ENCODE assay signal across 8 cellular contexts in genomic region chr20:7980332-7981046, GRCh38. TPM values are rescaled to one million over a fixed set of nuclear protein-coding genes. Genes with fewer than 3 reads are reported as not detected.
DNase-seq lines count a peak whose midpoint lies in the region; ATAC-seq and TF ChIP-seq lines count a peak whose summit lies in the region.

No MANE protein-coding gene starts in this region.

- no peaks in the 10 kb centered on the region for H4K20me1 ChIP-seq in Loucy (ENCODE audit: insufficient read depth, low read length, poor library complexity, severe bottlenecking)

- H3K36me3 Mint-ChIP-seq in activated CD8-positive, alpha-beta memory T cell treated with anti-CD3 and anti-CD28 coated beads, Interleukin-2, amount 10 ng/mL, durations not matched to agents 7 days and 5 days: peaks cover 21% of the 10 kb centered on the region
- H3K36me3 Mint-ChIP-seq in activated T-helper 17 cell treated with anti-CD3 and anti-CD28 coated beads, Interleukin-2, amount 50 U/mL, for 72 hours (ENCODE audit: low read depth): peaks cover 69% of the 10 kb centered on the region

- peaks cover 43% of the 10 kb centered on the region; the same call in 1 of the 2 replicates for H3K36me3 ChIP-seq in Loucy (ENCODE audit: insufficient read depth, low read length)

- no peaks in the 10 kb centered on the region for H3K27me3 ChIP-seq in Loucy (ENCODE audit: insufficient read depth, low read length, poor library complexity, severe bottlenecking)

- peak; percentile 60 for ATAC-seq in activated CD8-positive, alpha-beta memory T cell treated with anti-CD3 and anti-CD28 coated beads, Interleukin-2, amount 10 ng/mL, durations not matched to agents 7 days and 5 days
- peak; percentile 84 for ATAC-seq in GM21723 (IDR thresholded peaks at IDR 0.05; ENCODE audit: unreplicated experiment)
- peak; percentile 82 for ATAC-seq in activated T-helper 17 cell treated with anti-CD3 and anti-CD28 coated beads, Interleukin-2, amount 50 U/mL, for 72 hours (replicated peaks)

- no peaks in the 10 kb centered on the region for H3K79me2 ChIP-seq in Loucy (ENCODE audit: insufficient read depth, low read length)

- no peaks in the 10 kb centered on the region for H3K9me3 Mint-ChIP-seq in activated CD8-positive, alpha-beta memory T cell treated with anti-CD3 and anti-CD28 coated beads, Interleukin-2, amount 10 ng/mL, durations not matched to agents 7 days and 5 days (ENCODE audit: low read depth)
- no peaks in the 10 kb centered on the region for H3K9me3 Mint-ChIP-seq in activated T-helper 17 cell treated with anti-CD3 and anti-CD28 coated beads, Interleukin-2, amount 50 U/mL, for 72 hours

- no peak overlapping the region for H3K9ac ChIP-seq in Loucy (ENCODE audit: low read depth, low read length, poor library complexity, severe bottlenecking)

- peak overlapping the region; percentile 3 for H3K4me2 ChIP-seq in Loucy (ENCODE audit: low read depth, low read length, poor library complexity, severe bottlenecking)

- peaks cover 14% of the 10 kb centered on the region for H3K4me1 ChIP-seq in Loucy (ENCODE audit: insufficient read depth, low read length, poor library complexity, severe bottlenecking)

- H3K4me1 Mint-ChIP-seq in activated CD8-positive, alpha-beta memory T cell treated with anti-CD3 and anti-CD28 coated beads, Interleukin-2, amount 10 ng/mL, durations not matched to agents 7 days and 5 days: peaks cover 13% of the 10 kb centered on the region
- peaks cover 8% of the 10 kb centered on the region for H3K4me1 Mint-ChIP-seq in activated T-helper 17 cell treated with anti-CD3 and anti-CD28 coated beads, Interleukin-2, amount 50 U/mL, for 72 hours

- peak; percentile 74 for TF ChIP-seq CTCF in Loucy (conservative IDR thresholded peaks at IDR 0.05; ENCODE audit: low read length)

- DNase-seq in activated CD8-positive, alpha-beta memory T cell treated with anti-CD3 and anti-CD28 coated beads, Interleukin-2, amount 10 ng/mL, durations not matched to agents 7 days and 5 days: no peak
- no peak for DNase-seq in activated CD8-positive, alpha-beta memory T cell treated with anti-CD3 and anti-CD28 coated beads, Interleukin-2, amount 50 U/mL, for 4 hours
- peak; percentile 43 for DNase-seq in hepatic stellate cell (ENCODE audit: low spot score)
- DNase-seq in stimulated activated CD8-positive, alpha-beta memory T cell treated with anti-CD3 and anti-CD28 coated beads, Interleukin-4, amount 100 ng/mL, for 48 hours: peak; percentile 38
- no peak for DNase-seq in NCI-H2107 treated with DMSO at 0.1 percent for 48 hours (lab: John Stamatoyannopoulos, UW; ENCODE audit: unreplicated experiment)

- H3F3A ChIP-seq in Loucy (ENCODE audit: low read depth): no peaks in the 10 kb centered on the region

- H3K9me2 ChIP-seq in Loucy (replicated peaks; ENCODE audit: low read depth, low read length): no peaks in the 10 kb centered on the region

- no peak overlapping the region for H3K4me3 Mint-ChIP-seq in activated CD8-positive, alpha-beta memory T cell treated with anti-CD3 and anti-CD28 coated beads, Interleukin-2, amount 10 ng/mL, durations not matched to agents 7 days and 5 days
- no peak overlapping the region for H3K4me3 Mint-ChIP-seq in activated T-helper 17 cell treated with anti-CD3 and anti-CD28 coated beads, Interleukin-2, amount 50 U/mL, for 72 hours

- no peak overlapping the region for H3K27ac Mint-ChIP-seq in activated CD8-positive, alpha-beta memory T cell treated with anti-CD3 and anti-CD28 coated beads, Interleukin-2, amount 10 ng/mL, durations not matched to agents 7 days and 5 days
- peak overlapping the region; percentile 55 for H3K27ac Mint-ChIP-seq in activated T-helper 17 cell treated with anti-CD3 and anti-CD28 coated beads, Interleukin-2, amount 50 U/mL, for 72 hours

- no peak overlapping the region; the same call in 1 of the 2 replicates for H2AFZ ChIP-seq in Loucy (ENCODE audit: low read length)

- H3K9me3 ChIP-seq in Loucy (ENCODE audit: insufficient read depth, low read depth, low read length): no peaks in the 10 kb centered on the region

- H3K4me3 ChIP-seq in Loucy (ENCODE audit: low read length, poor library complexity, severe bottlenecking): no peak overlapping the region

- no peaks in the 10 kb centered on the region for H3K27me3 Mint-ChIP-seq in activated CD8-positive, alpha-beta memory T cell treated with anti-CD3 and anti-CD28 coated beads, Interleukin-2, amount 10 ng/mL, durations not matched to agents 7 days and 5 days
- H3K27me3 Mint-ChIP-seq in activated T-helper 17 cell treated with anti-CD3 and anti-CD28 coated beads, Interleukin-2, amount 50 U/mL, for 72 hours: no peaks in the 10 kb centered on the region

- CTCF ChIA-PET in activated CD8-positive, alpha-beta memory T cell treated with anti-CD3 and anti-CD28 coated beads, Interleukin-2, amount 10 ng/mL, durations not matched to agents 7 days and 5 days (lab: Charles Lee): interaction anchor here (0.7 to 2.0 kb wide), 11 partner anchors 9 to 742 kb away, joined by 3 to 7 read pairs (median 3); partner anchors contain the start of gene TMX4

RNA-seq across cellular contexts. Expression of gene TMX4, which starts 39.1 kb away (rescaled TPM):
- total RNA-seq in activated CD8-positive, alpha-beta memory T cell treated with anti-CD3 and anti-CD28 coated beads, Interleukin-2, amount 10 ng/mL, durations not matched to agents 7 days and 5 days: 10 to 100 TPM; 46.1 to 48.2 TPM
- total RNA-seq in activated T-helper 17 cell treated with anti-CD3 and anti-CD28 coated beads, Interleukin-2, amount 50 U/mL, for 72 hours: 10 to 100 TPM; 20.9 to 27.2 TPM

RNA-seq across cellular contexts. Expression of gene HAO1, which starts 40.2 kb away (rescaled TPM):
- not detected for total RNA-seq in activated CD8-positive, alpha-beta memory T cell treated with anti-CD3 and anti-CD28 coated beads, Interleukin-2, amount 10 ng/mL, durations not matched to agents 7 days and 5 days
- not detected for total RNA-seq in activated T-helper 17 cell treated with anti-CD3 and anti-CD28 coated beads, Interleukin-2, amount 50 U/mL, for 72 hours

Comparison
In these comparisons a context has a peak if more than half of its experiments do, and no peak if none do; other contexts are left out.
1. DNase-seq: peak in hepatic stellate cell (single experiment) and stimulated activated CD8-positive, alpha-beta memory T cell treated with anti-CD3 and anti-CD28 coated beads, Interleukin-4, amount 100 ng/mL, for 48 hours (single experiment); none in activated CD8-positive, alpha-beta memory T cell treated with anti-CD3 and anti-CD28 coated beads, Interleukin-2, amount 10 ng/mL, durations not matched to agents 7 days and 5 days (single experiment), activated CD8-positive, alpha-beta memory T cell treated with anti-CD3 and anti-CD28 coated beads, Interleukin-2, amount 50 U/mL, for 4 hours (single experiment) and NCI-H2107 treated with DMSO at 0.1 percent for 48 hours (single experiment).
2. Peak in every context shown above with its lines, with median percentiles within 50 percentile points of each other: ATAC-seq.